ENCODE assay signal across 9 cellular contexts in genomic region chr12:53975019-53975815, GRCh38. TPM values are rescaled to one million over a fixed set of nuclear protein-coding genes. Genes with fewer than 3 reads are reported as not detected.
DNase-seq lines count a peak whose midpoint lies in the region; ATAC-seq and TF ChIP-seq lines count a peak whose summit lies in the region.
"Had no signal": no experiment of that assay in that cellular context is flagged by ENCODE, and none has a peak within 500 bp of the region (broad histone marks: within the 10 kb centered on the region; RNA-seq: fewer than 3 reads in every experiment).

No MANE protein-coding gene starts in this region.

- peaks cover 2% of the 10 kb centered on the region for H3K9me3 Mint-ChIP-seq in activated naive CD4-positive, alpha-beta T cell treated with anti-CD3 and anti-CD28 coated beads for 36 hours
- peaks cover 0 to 5% of the 10 kb centered on the region in 2 donors for H3K9me3 Mint-ChIP-seq in activated naive CD4-positive, alpha-beta T cell treated with anti-CD3 and anti-CD28 coated beads, Interleukin-2, amount 50 U/mL, for 72 hours

- DNase-seq in activated naive CD4-positive, alpha-beta T cell treated with anti-CD3 and anti-CD28 coated beads for 36 hours: no peak
- DNase-seq in activated naive CD4-positive, alpha-beta T cell treated with anti-CD3 and anti-CD28 coated beads, Interleukin-2, amount 50 U/mL, for 72 hours (ENCODE audit: low spot score in 2 of 2): no peak
- DNase-seq in WERI-Rb-1 (no peak), kidney epithelial cell (ENCODE audit: low read depth) (no peak), tibial artery (no peak), colonic mucosa (no peak), activated gamma-delta T cell (lab: John Stamatoyannopoulos, UW) (no peak), NCI-H2107 treated with DMSO at 0.1 percent for 48 hours (lab: John Stamatoyannopoulos, UW; ENCODE audit: unreplicated experiment) (no peak)

- peaks cover 84% of the 10 kb centered on the region for H3K27me3 Mint-ChIP-seq in activated naive CD4-positive, alpha-beta T cell treated with anti-CD3 and anti-CD28 coated beads for 36 hours (ENCODE audit: low read depth)

- ATAC-seq in activated naive CD4-positive, alpha-beta T cell treated with anti-CD3 and anti-CD28 coated beads, Interleukin-2, amount 50 U/mL, for 72 hours: no peak

- TF ChIP-seq CTCF in WERI-Rb-1 (IDR thresholded peaks at IDR 0.05; ENCODE audit: low read depth, low read length) (no peak), kidney epithelial cell (IDR thresholded peaks at IDR 0.05; ENCODE audit: insufficient read depth, low read length, poor library complexity, severe bottlenecking) (no peak), tibial artery (IDR thresholded peaks at IDR 0.05) (no peak), colonic mucosa (IDR thresholded peaks at IDR 0.05) (no peak)

- H3K4me1 ChIP-seq in tibial artery (peaks cover 0 to 63% (median 43%) of the 10 kb centered on the region in 4 donors), colonic mucosa (no peaks in the 10 kb centered on the region)

- H3K36me3 ChIP-seq in WERI-Rb-1 (no peaks in the 10 kb centered on the region), kidney epithelial cell (ENCODE audit: control insufficient read depth, insufficient read depth, low read length) (no peaks in the 10 kb centered on the region), tibial artery (no peaks in the 10 kb centered on the region), colonic mucosa (no peaks in the 10 kb centered on the region)

- H3K4me3 ChIP-seq in WERI-Rb-1 (ENCODE audit: low read depth, low read length) (peak overlapping the region; percentile 51), kidney epithelial cell (ENCODE audit: low read depth, low read length) (peak overlapping the region; percentile 51), tibial artery (peak overlapping the region; percentile 75 to 85), colonic mucosa (no peak overlapping the region)

- peaks cover 20% of the 10 kb centered on the region for H3K4me1 Mint-ChIP-seq in activated naive CD4-positive, alpha-beta T cell treated with anti-CD3 and anti-CD28 coated beads for 36 hours (ENCODE audit: low read depth)

- intact Hi-C loops in activated naive CD4-positive, alpha-beta T cell treated with anti-CD3 and anti-CD28 coated beads for 36 hours (cut with micrococcal nuclease): no loop called here
- intact Hi-C loops in tibial artery (cut with DNase I; ENCODE audit: low total_unique reads) (loop anchor here (10.0 kb wide), 1 partner anchor 390 kb away; the partner anchor contains the start of gene GPR84), colonic mucosa (cut with DNase I) (no loop called here)

- H3K36me3 Mint-ChIP-seq in activated naive CD4-positive, alpha-beta T cell treated with anti-CD3 and anti-CD28 coated beads for 36 hours (ENCODE audit: low read depth): peaks cover 6% of the 10 kb centered on the region
- H3K36me3 Mint-ChIP-seq in activated naive CD4-positive, alpha-beta T cell treated with anti-CD3 and anti-CD28 coated beads, Interleukin-2, amount 50 U/mL, for 72 hours: peaks cover 7 to 23% of the 10 kb centered on the region in 2 donors

- H3K9me3 ChIP-seq in WERI-Rb-1 (ENCODE audit: severe bottlenecking) (peaks cover 4% of the 10 kb centered on the region), tibial artery (no peaks in the 10 kb centered on the region), colonic mucosa (no peaks in the 10 kb centered on the region)

- H3K4me3 Mint-ChIP-seq in activated naive CD4-positive, alpha-beta T cell treated with anti-CD3 and anti-CD28 coated beads for 36 hours: peak overlapping the region; percentile 34

- no peaks in the 10 kb centered on the region for H3K27me3 ChIP-seq in WERI-Rb-1 (ENCODE audit: insufficient read depth, low read depth, severe bottlenecking)
- peaks cover 49% of the 10 kb centered on the region for H3K27me3 ChIP-seq in kidney epithelial cell (ENCODE audit: control insufficient read depth, insufficient read depth, low read length)
- no peaks in the 10 kb centered on the region for H3K27me3 ChIP-seq in tibial artery
- peaks cover 94% of the 10 kb centered on the region for H3K27me3 ChIP-seq in colonic mucosa

- peak overlapping the region; percentile 13 for H3K27ac Mint-ChIP-seq in activated naive CD4-positive, alpha-beta T cell treated with anti-CD3 and anti-CD28 coated beads for 36 hours
- peak overlapping the region in 1 of 2 donors; percentile 23 for H3K27ac Mint-ChIP-seq in activated naive CD4-positive, alpha-beta T cell treated with anti-CD3 and anti-CD28 coated beads, Interleukin-2, amount 50 U/mL, for 72 hours

- CTCF ChIA-PET in activated naive CD4-positive, alpha-beta T cell treated with anti-CD3 and anti-CD28 coated beads for 36 hours (lab: Charles Lee): interaction anchor here (0.7 to 0.8 kb wide), 2 partner anchors 245 to 280 kb away, joined by 3 to 5 read pairs; no protein-coding TSS in a partner anchor

- H3K27ac ChIP-seq in WERI-Rb-1 (peak overlapping the region; percentile 66; the same call in 1 of the 2 replicates), tibial artery (peak overlapping the region; percentile 93 to 98), colonic mucosa (no peak overlapping the region)

- H3K9ac ChIP-seq in colonic mucosa (ENCODE audit: low read depth in 2 of 2, low read length in 2 of 2): no peak overlapping the region

RNA-seq across cellular contexts. Expression of gene HOTAIR, which starts 0.5 kb away (rescaled TPM):
- total RNA-seq in activated naive CD4-positive, alpha-beta T cell treated with anti-CD3 and anti-CD28 coated beads for 36 hours: not detected
- total RNA-seq in activated naive CD4-positive, alpha-beta T cell treated with anti-CD3 and anti-CD28 coated beads, Interleukin-2, amount 50 U/mL, for 72 hours: not detected
- 0.46 and 0.55 TPM in 2 replicates for total RNA-seq in kidney epithelial cell
- not detected for total RNA-seq in colonic mucosa
- total RNA-seq: esophagus mucosa had no signal

RNA-seq across cellular contexts. Expression of gene HOXC11, which starts 2.3 kb away (rescaled TPM):
- total RNA-seq in activated naive CD4-positive, alpha-beta T cell treated with anti-CD3 and anti-CD28 coated beads for 36 hours: not detected
- not detected for total RNA-seq in activated naive CD4-positive, alpha-beta T cell treated with anti-CD3 and anti-CD28 coated beads, Interleukin-2, amount 50 U/mL, for 72 hours
- total RNA-seq in kidney epithelial cell: 0.58 and 0.96 TPM in 2 replicates
- total RNA-seq in colonic mucosa: not detected

RNA-seq across cellular contexts. Expression of gene HOXC10, which starts 9.7 kb away (rescaled TPM):
- total RNA-seq in activated naive CD4-positive, alpha-beta T cell treated with anti-CD3 and anti-CD28 coated beads for 36 hours: not detected
- total RNA-seq in activated naive CD4-positive, alpha-beta T cell treated with anti-CD3 and anti-CD28 coated beads, Interleukin-2, amount 50 U/mL, for 72 hours: not detected
- total RNA-seq in kidney epithelial cell (5.9 and 9.2 TPM in 2 replicates), colonic mucosa (not detected)

RNA-seq across cellular contexts. Expression of gene HOXC12, which starts 20.5 kb away (rescaled TPM):
- total RNA-seq in activated naive CD4-positive, alpha-beta T cell treated with anti-CD3 and anti-CD28 coated beads for 36 hours: not detected
- total RNA-seq in activated naive CD4-positive, alpha-beta T cell treated with anti-CD3 and anti-CD28 coated beads, Interleukin-2, amount 50 U/mL, for 72 hours: not detected
- total RNA-seq in kidney epithelial cell: not detected in 2 replicates
- total RNA-seq in colonic mucosa: not detected
- total RNA-seq: esophagus mucosa had no signal

RNA-seq across cellular contexts. Expression of gene HOXC9, which starts 24.7 kb away (rescaled TPM):
- total RNA-seq in activated naive CD4-positive, alpha-beta T cell treated with anti-CD3 and anti-CD28 coated beads for 36 hours: not detected
- total RNA-seq in activated naive CD4-positive, alpha-beta T cell treated with anti-CD3 and anti-CD28 coated beads, Interleukin-2, amount 50 U/mL, for 72 hours: not detected
- total RNA-seq in kidney epithelial cell: 12.3 and 15.5 TPM in 2 replicates
- not detected for total RNA-seq in colonic mucosa
